In the genomic region with DNA sequence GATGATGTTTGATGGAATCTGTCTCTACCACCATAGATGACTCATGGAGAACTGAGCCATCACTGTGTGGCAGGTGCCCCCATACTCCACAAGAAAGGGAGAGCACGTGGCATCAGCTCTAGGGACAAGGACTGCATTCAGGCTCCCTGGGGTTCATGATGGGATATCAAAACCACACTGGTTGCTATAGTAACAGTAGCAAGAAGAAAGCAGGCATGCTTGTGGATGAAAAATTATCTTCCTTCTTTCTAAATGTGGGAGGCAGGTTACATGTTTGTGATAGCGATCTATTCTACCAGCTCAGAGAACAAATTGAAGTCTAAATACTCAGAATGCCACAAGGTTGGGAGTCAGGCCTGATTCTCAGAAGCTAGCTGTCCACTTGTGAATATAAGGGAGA, we compare ENCODE assay signal across 25 cellular contexts.
A peak's percentile ranks its signal among the peaks of the same experiment; 100 is the strongest.
DNase-seq lines count a peak whose midpoint lies in the region; ATAC-seq and TF ChIP-seq lines count a peak whose summit lies in the region.
"Had no signal": no experiment of that assay in that cellular context is flagged by ENCODE, and none has a peak within 500 bp of the region (broad histone marks: within the 10 kb centered on the region; RNA-seq: fewer than 3 reads in every experiment).

No MANE protein-coding gene starts in this region.

- no peak overlapping the region for H3T11ph ChIP-seq in H9 (ENCODE audit: low read length)

- H2BK120ac ChIP-seq in H9 (ENCODE audit: low read depth, low read length, poor library complexity, severe bottlenecking): no peak overlapping the region

- no peak overlapping the region for H3K56ac ChIP-seq in H9 (ENCODE audit: insufficient read length, low read depth, low read length)

- no peak overlapping the region for H2BK15ac ChIP-seq in H9 (ENCODE audit: low read depth, low read length)

- DNase-seq in DMS 273 (lab: John Stamatoyannopoulos, UW; ENCODE audit: unreplicated experiment) (peak; percentile 29), DMS 273 treated with DMSO at 0.1 percent for 48 hours (lab: John Stamatoyannopoulos, UW) (no peak), DND-41 (peak; percentile 40), SK-N-DZ (ENCODE audit: low spot score) (peak; percentile 64), kidney tubule cell (ENCODE audit: low spot score) (peak; percentile 9), H9 (no peak), Karpas-422 (no peak)
- DNase-seq: activated CD4-positive, alpha-beta T cell treated with anti-CD3 and anti-CD28 coated beads for 4 hours; activated naive CD4-positive, alpha-beta T cell treated with anti-CD3 and anti-CD28 coated beads for 36 hours; brain microvascular endothelial cell; CD4-positive, alpha-beta T cell; DMS79 treated with DMSO at 0.1 percent for 48 hours; naive thymus-derived CD8-positive, alpha-beta T cell; NCI-H1436; NCI-H510A treated with DMSO at 0.1 percent for 48 hours; PC-9; psoas muscle; T1000; upper lobe of right lung had no signal

- H4K8ac ChIP-seq in H9 (replicated peaks; ENCODE audit: insufficient read length, low read depth, low read length): no peak overlapping the region

- no peak overlapping the region for H4K91ac ChIP-seq in H9 (ENCODE audit: insufficient read length, low read depth, low read length)

- WGBS in H9 (ENCODE audit: extremely low coverage, insufficient read length, low lambda C conversion rate): no CpG with 5 or more reads among the region's 2 CpGs

- H3K9me3 ChIP-seq in DND-41 (ENCODE audit: insufficient read depth, low read length, severe bottlenecking): no peaks in the 10 kb centered on the region
- H3K9me3 ChIP-seq in H9 (ENCODE audit: control insufficient read depth, low read depth, low read length): no peaks in the 10 kb centered on the region
- no peaks in the 10 kb centered on the region for H3K9me3 ChIP-seq in Karpas-422 (ENCODE audit: low read length)
- H3K9me3 ChIP-seq: psoas muscle, upper lobe of right lung had no signal

- no peak overlapping the region for H4K5ac ChIP-seq in H9 (ENCODE audit: insufficient read length, low read depth, low read length)

- TF ChIP-seq CTCF in DND-41 (IDR thresholded peaks at IDR 0.05; ENCODE audit: borderline replicate concordance, extremely low read depth, low read length, poor library complexity, severe bottlenecking): no peak
- no peak for TF ChIP-seq CTCF in H9 (conservative IDR thresholded peaks at IDR 0.05)

- H3K79me2 ChIP-seq in DND-41 (ENCODE audit: insufficient read depth, low read length) (no peaks in the 10 kb centered on the region), H9 (ENCODE audit: insufficient read depth, low read length) (no peaks in the 10 kb centered on the region), Karpas-422 (ENCODE audit: low read length) (no peaks in the 10 kb centered on the region)

- no peak overlapping the region for H3K14ac ChIP-seq in H9 (ENCODE audit: insufficient read depth, low read length)

- peaks cover 18% of the 10 kb centered on the region for H3K4me1 ChIP-seq in DND-41 (ENCODE audit: insufficient read depth, low read length)
- H3K4me1 ChIP-seq in H9 (ENCODE audit: insufficient read depth, low read length): no peaks in the 10 kb centered on the region
- peaks cover 4% of the 10 kb centered on the region; the same call in 1 of the 2 replicates for H3K4me1 ChIP-seq in Karpas-422 (ENCODE audit: low read length)

- H3K27ac ChIP-seq in DND-41 (ENCODE audit: low read length): no peak overlapping the region
- H3K27ac ChIP-seq in H9 (ENCODE audit: insufficient read length, low read depth, low read length): no peak overlapping the region
- no peak overlapping the region for H3K27ac ChIP-seq in Karpas-422 (ENCODE audit: low read length)
- H3K27ac ChIP-seq: 22Rv1, brain microvascular endothelial cell, KMS-11, PC-9, psoas muscle, SK-N-MC, upper lobe of right lung had no signal

- no peak overlapping the region for H3K18ac ChIP-seq in H9 (ENCODE audit: insufficient read length, low read depth, low read length)

- no peak overlapping the region for H3K23ac ChIP-seq in H9 (ENCODE audit: insufficient read length, low read depth, low read length)

- peaks cover 7 to 8% of the 10 kb centered on the region in 2 experiments for H3K4me1 Mint-ChIP-seq in H9
- H3K4me1 Mint-ChIP-seq in activated T-helper 17 cell treated with anti-CD3 and anti-CD28 coated beads, Interleukin-2, amount 50 U/mL, for 72 hours: peaks cover 9% of the 10 kb centered on the region

- H3K4me3 Mint-ChIP-seq in H9: no peak overlapping the region
- no peak overlapping the region for H3K4me3 Mint-ChIP-seq in activated T-helper 17 cell treated with anti-CD3 and anti-CD28 coated beads, Interleukin-2, amount 50 U/mL, for 72 hours
- H3K4me3 Mint-ChIP-seq: activated naive CD4-positive, alpha-beta T cell treated with anti-CD3 and anti-CD28 coated beads for 36 hours; CD4-positive, alpha-beta T cell; naive thymus-derived CD8-positive, alpha-beta T cell had no signal

- no peaks in the 10 kb centered on the region for H3K9me2 ChIP-seq in Karpas-422 (replicated peaks; ENCODE audit: insufficient read depth, low read length)

- H4K20me1 ChIP-seq in DND-41 (ENCODE audit: insufficient read depth, low read length) (no peaks in the 10 kb centered on the region), H9 (ENCODE audit: control insufficient read depth, insufficient read depth, insufficient read length) (no peaks in the 10 kb centered on the region), Karpas-422 (ENCODE audit: insufficient read depth, low read depth, low read length) (no peaks in the 10 kb centered on the region)

- H3K23me2 ChIP-seq in H9 (ENCODE audit: insufficient read length, low read depth, low read length, poor library complexity, severe bottlenecking): no peaks in the 10 kb centered on the region

- H3K9me3 Mint-ChIP-seq in H9: no peaks in the 10 kb centered on the region
- no peaks in the 10 kb centered on the region for H3K9me3 Mint-ChIP-seq in activated T-helper 17 cell treated with anti-CD3 and anti-CD28 coated beads, Interleukin-2, amount 50 U/mL, for 72 hours
- H3K9me3 Mint-ChIP-seq: activated naive CD4-positive, alpha-beta T cell treated with anti-CD3 and anti-CD28 coated beads for 36 hours; CD4-positive, alpha-beta T cell; naive thymus-derived CD8-positive, alpha-beta T cell had no signal

- no peak overlapping the region for H2BK5ac ChIP-seq in H9 (ENCODE audit: insufficient read length, low read length)

- H3K27me3 ChIP-seq in DND-41 (ENCODE audit: insufficient read depth, low read length, poor library complexity) (peaks cover 9% of the 10 kb centered on the region), H9 (ENCODE audit: insufficient read depth, low read length) (no peaks in the 10 kb centered on the region), Karpas-422 (ENCODE audit: low read length) (no peaks in the 10 kb centered on the region)
- H3K27me3 ChIP-seq: brain microvascular endothelial cell, upper lobe of right lung had no signal

- H3K36me3 ChIP-seq in DND-41 (ENCODE audit: insufficient read depth, low read length) (no peaks in the 10 kb centered on the region), Karpas-422 (ENCODE audit: insufficient read depth, low read length) (no peaks in the 10 kb centered on the region)
- H3K36me3 ChIP-seq: brain microvascular endothelial cell had no signal

- H2AK5ac ChIP-seq in H9 (ENCODE audit: insufficient read length, low read length): no peak overlapping the region

- H3K79me1 ChIP-seq in H9 (ENCODE audit: insufficient read depth, low read depth, low read length, poor library complexity, severe bottlenecking): no peaks in the 10 kb centered on the region

- H2AFZ ChIP-seq in DND-41 (ENCODE audit: low read depth, low read length) (no peak overlapping the region), H9 (ENCODE audit: low read length) (no peak overlapping the region), Karpas-422 (ENCODE audit: low read length) (no peak overlapping the region)
- H2AFZ ChIP-seq: PC-9 had no signal

- H3K27ac Mint-ChIP-seq in H9: no peak overlapping the region
- no peak overlapping the region for H3K27ac Mint-ChIP-seq in activated T-helper 17 cell treated with anti-CD3 and anti-CD28 coated beads, Interleukin-2, amount 50 U/mL, for 72 hours
- H3K27ac Mint-ChIP-seq: activated naive CD4-positive, alpha-beta T cell treated with anti-CD3 and anti-CD28 coated beads for 36 hours; CD4-positive, alpha-beta T cell; naive thymus-derived CD8-positive, alpha-beta T cell had no signal

- H3K4ac ChIP-seq in H9 (ENCODE audit: low read depth, low read length): no peak overlapping the region

- H2BK12ac ChIP-seq in H9 (ENCODE audit: insufficient read length, low read depth, low read length): no peak overlapping the region

- no peak overlapping the region for H3K4me2 ChIP-seq in DND-41 (ENCODE audit: insufficient read depth, low read length)
- H3K4me2 ChIP-seq in H9 (ENCODE audit: insufficient read depth, insufficient read length, low read length): no peak overlapping the region
- H3K4me2 ChIP-seq in Karpas-422 (ENCODE audit: low read depth, low read length, poor library complexity, severe bottlenecking): no peak overlapping the region
- H3K4me2 ChIP-seq: KMS-11, PC-9 had no signal

- H3K9ac ChIP-seq in DND-41 (ENCODE audit: low read depth, low read length): no peak overlapping the region
- no peak overlapping the region for H3K9ac ChIP-seq in H9 (ENCODE audit: extremely low read depth, insufficient read length, low read length)
- H3K9ac ChIP-seq in Karpas-422 (ENCODE audit: low read length): no peak overlapping the region
- H3K9ac ChIP-seq: KMS-11 had no signal

- H3K36me3 Mint-ChIP-seq in H9 (ENCODE audit: insufficient read depth in 1 of 3, low read depth in 3 of 3): no peaks in the 10 kb centered on the region
- H3K36me3 Mint-ChIP-seq in activated T-helper 17 cell treated with anti-CD3 and anti-CD28 coated beads, Interleukin-2, amount 50 U/mL, for 72 hours (ENCODE audit: low read depth): peaks cover 3% of the 10 kb centered on the region
- H3K36me3 Mint-ChIP-seq: naive thymus-derived CD8-positive, alpha-beta T cell had no signal

- no peaks in the 10 kb centered on the region for H3K27me3 Mint-ChIP-seq in H9 (ENCODE audit: low read depth)
- no peaks in the 10 kb centered on the region for H3K27me3 Mint-ChIP-seq in activated T-helper 17 cell treated with anti-CD3 and anti-CD28 coated beads, Interleukin-2, amount 50 U/mL, for 72 hours
- H3K27me3 Mint-ChIP-seq: CD4-positive, alpha-beta T cell; naive thymus-derived CD8-positive, alpha-beta T cell had no signal

- peak; percentile 54 for ATAC-seq in DND-41 (ENCODE audit: insufficient read depth, low read depth)
- no peak for ATAC-seq in activated T-helper 17 cell treated with anti-CD3 and anti-CD28 coated beads, Interleukin-2, amount 50 U/mL, for 72 hours (replicated peaks)
- ATAC-seq: esophagus mucosa; naive thymus-derived CD8-positive, alpha-beta T cell; psoas muscle; upper lobe of right lung had no signal

- H3K4me3 ChIP-seq in DND-41 (ENCODE audit: low read depth in 1 of 2, low read length in 2 of 2) (no peak overlapping the region), Karpas-422 (ENCODE audit: low read length) (no peak overlapping the region)
- H3K4me3 ChIP-seq: lung, PC-9, psoas muscle, SK-N-MC, upper lobe of right lung had no signal

- H2BK20ac ChIP-seq in H9 (ENCODE audit: low read depth, low read length, poor library complexity, severe bottlenecking): no peak overlapping the region

Comparison
In these comparisons a context has a peak if more than half of its experiments do, and no peak if none do; other contexts are left out.
1. DNase-seq: peak in DMS 273 (single experiment), DND-41 (single experiment), SK-N-DZ (single experiment) and kidney tubule cell (single experiment); none in DMS 273 treated with DMSO at 0.1 percent for 48 hours (single experiment), H9 (single experiment) and Karpas-422 (single experiment).